Comparison of ENCODE assay signal across 17 cellular contexts in genomic region chr2:50448556-50448955, GRCh38.
DNase-seq lines count a peak whose midpoint lies in the region; ATAC-seq and TF ChIP-seq lines count a peak whose summit lies in the region.
"Had no signal": no experiment of that assay in that cellular context is flagged by ENCODE, and none has a peak within 500 bp of the region (broad histone marks: within the 10 kb centered on the region; RNA-seq: fewer than 3 reads in every experiment).

No MANE protein-coding gene starts in this region.

- POLR2A ChIA-PET in A673 (lab: Charles Lee; ENCODE audit: low non-redundant PET) (no interaction called here), HEK293 (lab: Yijun Ruan, JAX) (no interaction called here)

- TF ChIP-seq CTCF in A673 (conservative IDR thresholded peaks at IDR 0.05; ENCODE audit: low read depth, low read length), result no peak
- TF ChIP-seq CTCF in HEK293 (tag by site-specific recombination; IDR thresholded peaks at IDR 0.05), result no peak
- TF ChIP-seq CTCF in spleen (IDR thresholded peaks at IDR 0.05 in 8 of 11, conservative IDR thresholded peaks at IDR 0.05 in 3 of 11), result no peak

- H3K9me3 ChIP-seq in A673 (ENCODE audit: low read depth, low read length, poor library complexity, severe bottlenecking) (no peaks in the 10 kb centered on the region), HEK293 (ENCODE audit: control insufficient read depth, insufficient read depth, low read depth, low read length) (no peaks in the 10 kb centered on the region), spleen (no peaks in the 10 kb centered on the region)
- H3K9me3 ChIP-seq: heart right ventricle, lower lobe of right lung had no signal

- ATAC-seq in left lobe of liver (no peak), GM18873 (IDR thresholded peaks at IDR 0.05; ENCODE audit: low FRiP score, unreplicated experiment) (no peak)
- ATAC-seq: activated naive CD8-positive, alpha-beta T cell treated with anti-CD3 and anti-CD28 coated beads, Interleukin-2, amount 50 U/mL, for 24 hours; heart right ventricle; lower lobe of right lung had no signal

- intact Hi-C loops in A673 (cut with micrococcal nuclease; ENCODE audit: unreplicated experiment), result no loop called here
- intact Hi-C loops in spleen (cut with DNase I; ENCODE audit: low total_unique reads), result no loop called here

- H3K4me3 ChIP-seq in A673 (ENCODE audit: low read depth, low read length, poor library complexity, severe bottlenecking) (no peak overlapping the region), HEK293 (ENCODE audit: low read depth, low read length) (no peak overlapping the region), spleen (no peak overlapping the region)
- H3K4me3 ChIP-seq: heart right ventricle, lower lobe of right lung had no signal

- CTCF ChIA-PET in A673 (lab: Charles Lee), result no interaction called here
- CTCF ChIA-PET in HEK293 (lab: Yijun Ruan, JAX), result interaction anchor here (1.1 kb wide), 1 partner anchor 130 kb away, joined by 3 read pairs; no protein-coding TSS in a partner anchor

- H3K36me3 ChIP-seq in A673 (ENCODE audit: insufficient read depth, low read length, poor library complexity, severe bottlenecking) (no peaks in the 10 kb centered on the region), HEK293 (ENCODE audit: control insufficient read depth in 2 of 2, insufficient read depth in 1 of 2, low read length in 2 of 2) (no peaks in the 10 kb centered on the region), spleen (no peaks in the 10 kb centered on the region)
- H3K36me3 ChIP-seq: brain microvascular endothelial cell, heart right ventricle, lower lobe of right lung had no signal

- H3K27ac ChIP-seq in A673 (ENCODE audit: low read depth, low read length, poor library complexity, severe bottlenecking), result no peak overlapping the region
- H3K27ac ChIP-seq in HEK293 (ENCODE audit: extremely low read depth, low read depth, low read length), result no peak overlapping the region
- H3K27ac ChIP-seq in spleen, result no peak overlapping the region
- H3K27ac ChIP-seq: brain microvascular endothelial cell, heart right ventricle, lower lobe of right lung had no signal

- BruUV-seq in A673 (replicated peaks; lab: Mats Ljungman, UMichigan), result no TSS peak

- H3K27me3 ChIP-seq in A673 (replicated peaks; ENCODE audit: insufficient read depth, low read depth, low read length, poor library complexity) (no peaks in the 10 kb centered on the region), spleen (replicated peaks in 1 of 7) (no peaks in the 10 kb centered on the region)
- H3K27me3 ChIP-seq: brain microvascular endothelial cell had no signal

- DNase-seq in A673 (ENCODE audit: low spot score) (peak; percentile 3), NCI-H2029 (lab: John Stamatoyannopoulos, UW) (peak; percentile 28), NCI-H748 (lab: John Stamatoyannopoulos, UW; ENCODE audit: unreplicated experiment) (peak; percentile 97), left lobe of liver (ENCODE audit: low spot score) (no peak), spleen (no peak), OCI-M1 (lab: John Stamatoyannopoulos, UW) (no peak)
- DNase-seq: ACHN; activated CD4-positive, alpha-beta T cell treated with anti-CD3 and anti-CD28 coated beads for 4 hours; activated naive CD8-positive, alpha-beta T cell treated with anti-CD3 and anti-CD28 coated beads, Interleukin-2, amount 50 U/mL, for 24 hours; brain microvascular endothelial cell; cortex of kidney; heart right ventricle; KBM-7; lower lobe of right lung; MV-4-11 had no signal

- WGBS in spleen, 5 donors, result 77 to 84% (median 83%) methylated on average over 5 of the region's 5 CpGs

- no peak for TF ChIP-seq POLR2A in spleen (IDR thresholded peaks at IDR 0.05)

- H3K4me1 ChIP-seq in A673 (ENCODE audit: insufficient read depth, low read length, poor library complexity, severe bottlenecking) (peaks cover 19% of the 10 kb centered on the region), HEK293 (ENCODE audit: control insufficient read depth, insufficient read depth, low read length) (no peaks in the 10 kb centered on the region), spleen (no peaks in the 10 kb centered on the region)
- H3K4me1 ChIP-seq: heart right ventricle, lower lobe of right lung had no signal

TF ChIP-seq in HEK293, 187 proteins besides CTCF, POLR2A, EP300 and RAD21:
- TF ChIP-seq ZNF16 (tag by site-specific recombination; IDR thresholded peaks at IDR 0.05; ENCODE audit: low read depth) (no peak), TCF7L2 (IDR thresholded peaks at IDR 0.05; ENCODE audit: borderline replicate concordance, low read depth, low read length) (peak; percentile 39; the same call in 1 of the 2 replicates)

Comparison
In these comparisons a context has a peak if more than half of its experiments do, and no peak if none do; other contexts are left out.
1. DNase-seq: peak in A673 (single experiment), NCI-H2029 (single experiment) and NCI-H748 (single experiment); none in left lobe of liver (single experiment), spleen (single experiment) and OCI-M1 (single experiment).